9 cellular contexts compared by ENCODE assay signal in the genomic region with DNA sequence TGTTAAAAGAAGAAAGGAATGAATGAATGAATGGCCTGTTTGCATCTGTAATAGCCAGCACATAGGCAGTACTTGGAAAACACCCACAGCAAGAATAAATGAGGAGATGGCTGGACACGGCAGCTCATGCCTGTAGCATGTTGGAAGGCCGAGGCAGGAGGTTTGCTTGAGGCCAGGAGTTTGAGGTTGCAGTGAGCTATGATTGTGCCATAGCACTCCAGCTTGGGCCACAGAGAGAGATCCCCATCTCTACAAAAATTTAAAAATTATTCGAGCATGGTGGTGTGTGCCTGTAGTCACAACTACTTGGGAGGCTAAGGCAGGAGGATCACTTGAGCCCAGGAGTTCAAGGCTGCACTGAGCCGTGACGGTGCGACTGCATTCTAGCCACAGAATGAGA. TPM values are rescaled to one million over a fixed set of nuclear protein-coding genes. Genes with fewer than 3 reads are reported as not detected.
DNase-seq lines count a peak whose midpoint lies in the region; ATAC-seq and TF ChIP-seq lines count a peak whose summit lies in the region.
"Had no signal": no experiment of that assay in that cellular context is flagged by ENCODE, and none has a peak within 500 bp of the region (broad histone marks: within the 10 kb centered on the region; RNA-seq: fewer than 3 reads in every experiment).

No MANE protein-coding gene starts in this region.

- intact Hi-C loops in Caco-2 (cut with micrococcal nuclease; ENCODE audit: unreplicated experiment) (loop anchor here (5.0 kb wide), 1 partner anchor 36 kb away; no protein-coding TSS in a partner anchor), esophagus squamous epithelium (cut with DNase I) (no loop called here), sigmoid colon (cut with DNase I) (no loop called here), testis (cut with DNase I; ENCODE audit: low total_unique reads) (no loop called here)

- H3K4me1 Mint-ChIP-seq in Caco-2 (ENCODE audit: low read depth, unreplicated experiment) = peaks cover 24% of the 10 kb centered on the region
- H3K4me1 Mint-ChIP-seq in T-cell = peaks cover 84 to 94% (median 89%) of the 10 kb centered on the region in 3 donors

- no peak overlapping the region for H3K4me3 Mint-ChIP-seq in Caco-2 (ENCODE audit: unreplicated experiment)
- H3K4me3 Mint-ChIP-seq in T-cell = peak overlapping the region in 2 of 3 donors; percentile 1 to 70

- no peak for TF ChIP-seq EP300 in sigmoid colon (IDR thresholded peaks at IDR 0.05)

- H3K27me3 Mint-ChIP-seq in Caco-2 (ENCODE audit: insufficient read depth, unreplicated experiment) = no peaks in the 10 kb centered on the region
- no peaks in the 10 kb centered on the region for H3K27me3 Mint-ChIP-seq in T-cell

- H3K36me3 Mint-ChIP-seq in Caco-2 (ENCODE audit: insufficient read depth, unreplicated experiment) (peaks cover 12% of the 10 kb centered on the region), T-cell (peaks cover 35% of the 10 kb centered on the region)

- 89 to 90% methylated on average over 6 of the region's 6 CpGs for WGBS in esophagus squamous epithelium, 2 donors
- 89 to 95% methylated on average over 6 of the region's 6 CpGs for WGBS in sigmoid colon, 2 donors
- 91 to 96% methylated on average over 6 of the region's 6 CpGs for WGBS in testis, 2 donors

- H3K4me1 ChIP-seq in Caco-2 (peaks cover 24% of the 10 kb centered on the region), esophagus squamous epithelium (peaks cover 68 to 100% (median 98%) of the 10 kb centered on the region in 3 donors), sigmoid colon (peaks cover 0 to 97% (median 92%) of the 10 kb centered on the region in 4 donors), testis (peaks cover 8% of the 10 kb centered on the region)

- H3K27ac ChIP-seq in esophagus squamous epithelium (peak overlapping the region; percentile 97 to 100 (median 99)), sigmoid colon (peak overlapping the region; percentile 96 to 99 (median 99)), testis (peak overlapping the region in 1 of 2 donors; percentile 81)

- peak overlapping the region; percentile 66 for H3K27ac Mint-ChIP-seq in Caco-2 (ENCODE audit: unreplicated experiment)
- H3K27ac Mint-ChIP-seq in T-cell = peak overlapping the region; percentile 82 to 89

- POLR2A ChIA-PET in Caco-2 (lab: Charles Lee) = interaction anchor here (0.6 kb wide), 1 partner anchor 11 kb away, joined by 4 read pairs; no protein-coding TSS in a partner anchor
- POLR2A ChIA-PET in T-cell (lab: Charles Lee) = no interaction called here

- CTCF ChIA-PET in Caco-2 (lab: Charles Lee) = no interaction called here
- CTCF ChIA-PET in T-cell (lab: Charles Lee) = no interaction called here

- H3K36me3 ChIP-seq in Caco-2 (ENCODE audit: control insufficient read depth, insufficient read depth, low read length) = no peaks in the 10 kb centered on the region; the same call in none of the 2 replicates
- peaks cover 0 to 7% (median 0%) of the 10 kb centered on the region in 3 donors for H3K36me3 ChIP-seq in esophagus squamous epithelium
- no peaks in the 10 kb centered on the region for H3K36me3 ChIP-seq in sigmoid colon
- no peaks in the 10 kb centered on the region for H3K36me3 ChIP-seq in testis (ENCODE audit: low read depth, missing control alignments)

- H3K27me3 ChIP-seq in Caco-2 (replicated peaks; ENCODE audit: control insufficient read depth, insufficient read depth, low read length) (no peaks in the 10 kb centered on the region), esophagus squamous epithelium (no peaks in the 10 kb centered on the region), sigmoid colon (no peaks in the 10 kb centered on the region), testis (no peaks in the 10 kb centered on the region)

- H3K4me3 ChIP-seq in Caco-2 (ENCODE audit: low read depth, low read length) = no peak overlapping the region
- peak overlapping the region in 1 of 4 donors; percentile 53 for H3K4me3 ChIP-seq in esophagus squamous epithelium
- H3K4me3 ChIP-seq in sigmoid colon = no peak overlapping the region
- no peak overlapping the region for H3K4me3 ChIP-seq in testis
- H3K4me3 ChIP-seq: K562 had no signal

- TF ChIP-seq POLR2A in esophagus squamous epithelium (IDR thresholded peaks at IDR 0.05) = no peak
- TF ChIP-seq POLR2A in sigmoid colon (IDR thresholded peaks at IDR 0.05) = no peak
- TF ChIP-seq POLR2A in testis (IDR thresholded peaks at IDR 0.05) = no peak

- no peaks in the 10 kb centered on the region for H3K9me3 Mint-ChIP-seq in Caco-2 (ENCODE audit: unreplicated experiment)
- H3K9me3 Mint-ChIP-seq in T-cell = no peaks in the 10 kb centered on the region

- TF ChIP-seq CTCF in Caco-2 (IDR thresholded peaks at IDR 0.05; ENCODE audit: insufficient read depth in 1 of 2, low read depth in 1 of 2, low read length in 1 of 2, severe bottlenecking in 1 of 2, unreplicated experiment in 1 of 2) (no peak), esophagus squamous epithelium (IDR thresholded peaks at IDR 0.05) (no peak), sigmoid colon (IDR thresholded peaks at IDR 0.05) (no peak), testis (IDR thresholded peaks at IDR 0.05) (no peak)

- ATAC-seq in T-cell (replicated peaks in 1 of 4) (peak in 2 of 4 experiments; percentile 2 to 5), HG03139 (IDR thresholded peaks at IDR 0.05; ENCODE audit: unreplicated experiment) (no peak), left lobe of liver (no peak)
- ATAC-seq: K562 had no signal

- DNase-seq in Caco-2 = no peak
- DNase-seq in T-cell = no peak
- DNase-seq in esophagus squamous epithelium (lab: John Stamatoyannopoulos, UW) = no peak
- no peak for DNase-seq in sigmoid colon
- no peak for DNase-seq in T1000 (lab: John Stamatoyannopoulos, UW)
- no peak for DNase-seq in testis
- DNase-seq in left lobe of liver (ENCODE audit: low spot score) = no peak

- BruUV-seq in Caco-2 (replicated peaks; lab: Mats Ljungman, UMichigan) = no TSS peak

- H3K9me3 ChIP-seq in Caco-2 (no peaks in the 10 kb centered on the region), esophagus squamous epithelium (no peaks in the 10 kb centered on the region), sigmoid colon (no peaks in the 10 kb centered on the region), testis (no peaks in the 10 kb centered on the region)

RNA-seq across cellular contexts. Expression of gene IL4R, which starts 12.5 kb away (rescaled TPM):
- total RNA-seq in Caco-2 (2022) (32.6 and 34.4 TPM in 2 replicates), T-cell (100 to 1,000 TPM; 186 to 281 (median 221) TPM), esophagus squamous epithelium (10 to 100 TPM; 84.9 to 97.9 (median 89.8) TPM), sigmoid colon (100 to 1,000 TPM in 2 of 4 donors, 10 to 100 TPM in 2; 54.6 to 177 (median 102) TPM), testis (10 to 100 TPM; 68.6 to 70.7 TPM), left lobe of liver (51.4 TPM)
- polyA plus RNA-seq in sigmoid colon (100 to 1,000 TPM in 1 of 3 donors, 10 to 100 TPM in 2; 16.9 to 105 (median 19.8) TPM), testis (ENCODE audit: insufficient read depth, low read depth, low replicate concordance) (41.4 TPM)

RNA-seq across cellular contexts. Expression of gene NSMCE1, which starts 57.7 kb away (rescaled TPM):
- total RNA-seq in Caco-2 (2022) = 33.4 and 37.0 TPM in 2 replicates
- total RNA-seq in T-cell = 10 to 100 TPM; 53.5 to 83.2 (median 73.9) TPM
- total RNA-seq in esophagus squamous epithelium = 10 to 100 TPM; 22.4 to 92.4 (median 29.5) TPM
- 10 to 100 TPM; 32.5 to 51.0 (median 45.1) TPM for total RNA-seq in sigmoid colon
- 10 to 100 TPM; 54.7 to 65.2 (median 64.2) TPM for polyA plus RNA-seq in sigmoid colon
- total RNA-seq in testis = 10 to 100 TPM; 58.1 to 71.1 TPM
- polyA plus RNA-seq in testis (ENCODE audit: insufficient read depth, low read depth, low replicate concordance) = 135 TPM
- total RNA-seq in left lobe of liver = 27.9 TPM
